1 cellular context compared by ENCODE assay signal in genomic region chr1:10064416-10065343, GRCh38.
TF ChIP-seq lines count a peak whose summit lies in the region.

No MANE protein-coding gene starts in this region.

TF ChIP-seq in H1, 55 proteins besides CTCF, POLR2A, EP300 and RAD21:
- no peak for TF ChIP-seq ASH2L (IDR thresholded peaks at IDR 0.05; ENCODE audit: low read length)
- TF ChIP-seq SP4 (IDR thresholded peaks at IDR 0.05; ENCODE audit: low read length) = no peak
- no peak for TF ChIP-seq GABPA (IDR thresholded peaks at IDR 0.05; ENCODE audit: borderline replicate concordance, insufficient read depth, low read length)
- no peak for TF ChIP-seq KDM5A (IDR thresholded peaks at IDR 0.05; ENCODE audit: low read length)
- TF ChIP-seq HDAC2 (IDR thresholded peaks at IDR 0.05; ENCODE audit: borderline replicate concordance in 1 of 2, low read depth in 2 of 2, low read length in 2 of 2) = no peak
TF ChIP-seq in H1: peak in this region for 0.
